8 cellular contexts compared by ENCODE assay signal in genomic region chr20:58893355-58894151, GRCh38. TPM values are rescaled to one million over a fixed set of nuclear protein-coding genes. Genes with fewer than 3 reads are reported as not detected.
A peak's percentile ranks its signal among the peaks of the same experiment; 100 is the strongest.
DNase-seq lines count a peak whose midpoint lies in the region; ATAC-seq and TF ChIP-seq lines count a peak whose summit lies in the region.

No MANE protein-coding gene starts in this region.

- H3K9me3 ChIP-seq in mesenchymal stem cell (ENCODE audit: control insufficient read depth, low read length) (no peaks in the 10 kb centered on the region), mucosa of descending colon (no peaks in the 10 kb centered on the region)

- CTCF ChIA-PET in BJ (lab: Yijun Ruan, JAX): no interaction called here

- H2BK12ac ChIP-seq in mesenchymal stem cell (ENCODE audit: low read length in 2 of 2): no peak overlapping the region

- H3K23ac ChIP-seq in mesenchymal stem cell (ENCODE audit: low read length in 2 of 2): no peak overlapping the region

- H3K4me1 Mint-ChIP-seq in activated naive CD8-positive, alpha-beta T cell treated with anti-CD3 and anti-CD28 coated beads for 36 hours: peaks cover 51% of the 10 kb centered on the region

- no peak overlapping the region for H3K14ac ChIP-seq in mesenchymal stem cell (ENCODE audit: low read length in 2 of 2)

- WGBS in mesenchymal stem cell: 70% methylated on average over 4 of the region's 5 CpGs

- H3K4me3 ChIP-seq in BJ (ENCODE audit: low read depth, low read length) (peak overlapping the region; percentile 88), mesenchymal stem cell (ENCODE audit: insufficient read depth in 1 of 2, low read depth in 1 of 2, low read length in 2 of 2) (peak overlapping the region in 1 of 2 experiments; percentile 89), mucosa of descending colon (no peak overlapping the region)

- no peak overlapping the region for H2BK15ac ChIP-seq in mesenchymal stem cell (ENCODE audit: low read depth, poor library complexity, severe bottlenecking)

- H3K4me1 ChIP-seq in mesenchymal stem cell (ENCODE audit: control insufficient read depth, insufficient read depth, low read depth, low read length) (peaks cover 13% of the 10 kb centered on the region), mucosa of descending colon (ENCODE audit: low read depth) (peaks cover 18% of the 10 kb centered on the region)

- ATAC-seq in mucosa of descending colon (no peak), HG02970 (IDR thresholded peaks at IDR 0.05; ENCODE audit: low FRiP score, unreplicated experiment) (no peak)

- H3K36me3 ChIP-seq in BJ (ENCODE audit: control insufficient read depth, insufficient read depth, low read length): no peaks in the 10 kb centered on the region
- H3K36me3 ChIP-seq in mesenchymal stem cell (ENCODE audit: control insufficient read depth in 1 of 2, insufficient read depth in 2 of 2, low read depth in 1 of 2, low read length in 2 of 2): peaks cover 6 to 15% of the 10 kb centered on the region in 2 experiments
- H3K36me3 ChIP-seq in mucosa of descending colon (ENCODE audit: low read depth): no peaks in the 10 kb centered on the region

- peak overlapping the region; percentile 88 for H3K27ac Mint-ChIP-seq in activated naive CD8-positive, alpha-beta T cell treated with anti-CD3 and anti-CD28 coated beads for 36 hours

- no peaks in the 10 kb centered on the region for H3K9me3 Mint-ChIP-seq in activated naive CD8-positive, alpha-beta T cell treated with anti-CD3 and anti-CD28 coated beads for 36 hours

- no peak overlapping the region for H3K4ac ChIP-seq in mesenchymal stem cell (ENCODE audit: low read depth in 1 of 2, low read length in 2 of 2)

- H2AFZ ChIP-seq in mesenchymal stem cell (ENCODE audit: low read depth, low read length): no peak overlapping the region

- peak overlapping the region; percentile 33 for H3K4me2 ChIP-seq in mesenchymal stem cell (ENCODE audit: low read length, poor library complexity, severe bottlenecking)

- H3K9ac ChIP-seq in mesenchymal stem cell (ENCODE audit: low read length): peak overlapping the region; percentile 95

- peaks cover 4% of the 10 kb centered on the region for H3K27me3 Mint-ChIP-seq in activated naive CD8-positive, alpha-beta T cell treated with anti-CD3 and anti-CD28 coated beads for 36 hours

- TF ChIP-seq CTCF in BJ (IDR thresholded peaks at IDR 0.05; ENCODE audit: insufficient read depth, low read depth, low read length) (no peak), mucosa of descending colon (IDR thresholded peaks at IDR 0.05) (no peak)

- H3K27me3 ChIP-seq in BJ (ENCODE audit: control insufficient read depth, insufficient read depth, low read length): no peaks in the 10 kb centered on the region
- no peaks in the 10 kb centered on the region for H3K27me3 ChIP-seq in mesenchymal stem cell (ENCODE audit: control insufficient read depth in 1 of 2, insufficient read depth in 1 of 2, low read length in 2 of 2)

- POLR2A ChIA-PET in BJ (lab: Charles Lee): interaction anchor here (0.6 kb wide), 1 partner anchor 87 kb away, joined by 3 read pairs; no protein-coding TSS in a partner anchor

- no peak overlapping the region for H3K18ac ChIP-seq in mesenchymal stem cell (ENCODE audit: low read depth in 1 of 2, low read length in 2 of 2)

- no peak overlapping the region for H2BK5ac ChIP-seq in mesenchymal stem cell (ENCODE audit: low read depth, low read length, poor library complexity, severe bottlenecking)

- H2BK120ac ChIP-seq in mesenchymal stem cell (ENCODE audit: low read depth, low read length): no peak overlapping the region

- no peak overlapping the region for H4K91ac ChIP-seq in mesenchymal stem cell (ENCODE audit: low read length)

- H3K27ac ChIP-seq in mesenchymal stem cell (ENCODE audit: low read length, poor library complexity, severe bottlenecking): no peak overlapping the region

- peaks cover 46% of the 10 kb centered on the region for H3K36me3 Mint-ChIP-seq in activated naive CD8-positive, alpha-beta T cell treated with anti-CD3 and anti-CD28 coated beads for 36 hours

- DNase-seq in BJ (ENCODE audit: low read depth) (no peak), HuH-7 (ENCODE audit: low spot score) (peak; percentile 37), mesenchymal stem cell (peak; percentile 62), mucosa of descending colon (no peak), D341Med (ENCODE audit: low spot score) (no peak), putamen (ENCODE audit: low spot score) (no peak)
- DNase-seq in activated naive CD8-positive, alpha-beta T cell treated with anti-CD3 and anti-CD28 coated beads for 36 hours: peak; percentile 60

- peaks cover 2% of the 10 kb centered on the region for H3K79me1 ChIP-seq in mesenchymal stem cell (replicated peaks; ENCODE audit: low read length, poor library complexity, severe bottlenecking)

- peak overlapping the region; percentile 78 for H3K4me3 Mint-ChIP-seq in activated naive CD8-positive, alpha-beta T cell treated with anti-CD3 and anti-CD28 coated beads for 36 hours

- H2AK5ac ChIP-seq in mesenchymal stem cell (ENCODE audit: low read length, severe bottlenecking): no peak overlapping the region

- intact Hi-C loops in mucosa of descending colon (cut with DNase I, micrococcal nuclease): no loop called here

- no peak overlapping the region for H4K8ac ChIP-seq in mesenchymal stem cell (ENCODE audit: low read length)

RNA-seq across cellular contexts. Expression of gene GNAS, which starts 41.0 kb away (rescaled TPM):
- polyA plus RNA-seq in BJ (2011; rRNA removed): 1,063 and 1,537 TPM in 2 replicates
- 1,584 and 1,724 TPM in 2 replicates for polyA minus RNA-seq in BJ (2011; rRNA and poly(A)+ RNA removed)
- total RNA-seq in activated naive CD8-positive, alpha-beta T cell treated with anti-CD3 and anti-CD28 coated beads for 36 hours: 100 to 1,000 TPM; 779 to 785 TPM
- 1,046 TPM for polyA plus RNA-seq in mesenchymal stem cell (2013, experiment 1 of 2)
- 1,042 TPM for polyA plus RNA-seq in mesenchymal stem cell (2013, experiment 2 of 2)
- total RNA-seq in mucosa of descending colon: 100 to 1,000 TPM; 583 to 659 (median 632) TPM

RNA-seq across cellular contexts. Expression of gene GNAS-AS1, which starts 42.9 kb away (rescaled TPM):
- polyA plus RNA-seq in BJ (2011; rRNA removed): 0.42 and 0.45 TPM in 2 replicates
- polyA minus RNA-seq in BJ (2011; rRNA and poly(A)+ RNA removed): 0.15 and 0.57 TPM in 2 replicates
- 1 to 10 TPM; 1.0 to 1.3 TPM for total RNA-seq in activated naive CD8-positive, alpha-beta T cell treated with anti-CD3 and anti-CD28 coated beads for 36 hours
- 0.26 TPM for polyA plus RNA-seq in mesenchymal stem cell (2013, experiment 1 of 2)
- 0.26 TPM for polyA plus RNA-seq in mesenchymal stem cell (2013, experiment 2 of 2)
- total RNA-seq in mucosa of descending colon: 1 to 10 TPM in 2 of 3 donors, under 1 TPM in 1; 0.54 to 1.4 (median 1.0) TPM

Comparison
In these comparisons a context has a peak if more than half of its experiments do, and no peak if none do; other contexts are left out.
1. DNase-seq: peak in HuH-7 (single experiment), activated naive CD8-positive, alpha-beta T cell treated with anti-CD3 and anti-CD28 coated beads for 36 hours (single experiment) and mesenchymal stem cell (single experiment); none in BJ (single experiment), mucosa of descending colon (0 of 3), D341Med (single experiment) and putamen (single experiment).